In genomic region chr17:869567-870530, GRCh38 we compare ENCODE assay signal across 8 cellular contexts.
A peak's percentile ranks its signal among the peaks of the same experiment; 100 is the strongest.
DNase-seq lines count a peak whose midpoint lies in the region; ATAC-seq and TF ChIP-seq lines count a peak whose summit lies in the region.

No MANE protein-coding gene starts in this region.

- DNase-seq in GM04504 (ENCODE audit: low read depth) (peak; percentile 83), astrocyte of the hippocampus (ENCODE audit: low read depth, low spot score) (peak; percentile 63), hepatocyte (ENCODE audit: low spot score) (peak; percentile 68), smooth muscle cell (lab: John Stamatoyannopoulos, UW; ENCODE audit: unreplicated experiment) (no peak), DMS79 (lab: John Stamatoyannopoulos, UW) (no peak), UCSD-AML1 (lab: John Stamatoyannopoulos, UW; ENCODE audit: unreplicated experiment) (no peak)

- peaks cover 4% of the 10 kb centered on the region for H3K4me1 ChIP-seq in hepatocyte (ENCODE audit: insufficient read depth)
- H3K4me1 ChIP-seq in smooth muscle cell (ENCODE audit: low read depth): peaks cover 6% of the 10 kb centered on the region

- H4K20me1 ChIP-seq in hepatocyte (ENCODE audit: insufficient read depth, poor library complexity, severe bottlenecking) (peaks cover 3% of the 10 kb centered on the region), smooth muscle cell (ENCODE audit: low read depth) (peaks cover 92% of the 10 kb centered on the region)

- peaks cover 21% of the 10 kb centered on the region for H3F3A ChIP-seq in smooth muscle cell (ENCODE audit: low read depth)

- H2AFZ ChIP-seq in hepatocyte (no peak overlapping the region), smooth muscle cell (ENCODE audit: low read depth) (no peak overlapping the region)

- H3K27me3 ChIP-seq in hepatocyte (no peaks in the 10 kb centered on the region), smooth muscle cell (ENCODE audit: low read depth) (no peaks in the 10 kb centered on the region)

- H3K79me2 ChIP-seq in hepatocyte (peaks cover 73% of the 10 kb centered on the region), smooth muscle cell (ENCODE audit: low read depth) (peaks cover 82% of the 10 kb centered on the region)

- peak overlapping the region; percentile 85 for H3K27ac ChIP-seq in hepatocyte
- peak overlapping the region; percentile 92 for H3K27ac ChIP-seq in smooth muscle cell (ENCODE audit: low read depth)

- no peak for ATAC-seq in GM18868 (IDR thresholded peaks at IDR 0.05; ENCODE audit: unreplicated experiment)
- no peak for ATAC-seq in HG03521 (IDR thresholded peaks at IDR 0.05; ENCODE audit: unreplicated experiment)

- no peaks in the 10 kb centered on the region for H3K9me2 ChIP-seq in hepatocyte (replicated peaks; ENCODE audit: insufficient read depth)

- no peaks in the 10 kb centered on the region for H3K36me3 ChIP-seq in hepatocyte (replicated peaks; ENCODE audit: insufficient read depth, low read depth)
- no peaks in the 10 kb centered on the region for H3K36me3 ChIP-seq in smooth muscle cell (ENCODE audit: low read depth)

- H3K9me3 ChIP-seq in hepatocyte (ENCODE audit: low read depth) (no peaks in the 10 kb centered on the region), smooth muscle cell (replicated peaks; ENCODE audit: low read depth) (no peaks in the 10 kb centered on the region)

- WGBS in hepatocyte (ENCODE audit: low lambda C conversion rate, missing lambda C conversion rate): 60% methylated on average over 30 of the region's 30 CpGs
- WGBS in smooth muscle cell (ENCODE audit: low lambda C conversion rate): 32% methylated on average over 30 of the region's 30 CpGs

- peak overlapping the region; percentile 41 for H3K9ac ChIP-seq in smooth muscle cell (ENCODE audit: low read depth)

- H3K4me3 ChIP-seq in hepatocyte (no peak overlapping the region), smooth muscle cell (peak overlapping the region; percentile 14)

- H3K4me2 ChIP-seq in hepatocyte (peak overlapping the region; percentile 62), smooth muscle cell (peak overlapping the region; percentile 75)

- TF ChIP-seq CTCF in hepatocyte (IDR thresholded peaks at IDR 0.05; ENCODE audit: poor library complexity) (no peak), smooth muscle cell (IDR thresholded peaks at IDR 0.05; ENCODE audit: borderline replicate concordance, insufficient read depth, poor library complexity, severe bottlenecking) (no peak)

Comparison
In these comparisons a context has a peak if more than half of its experiments do, and no peak if none do; other contexts are left out.
1. DNase-seq: peak in GM04504 (single experiment), astrocyte of the hippocampus (single experiment) and hepatocyte (single experiment); none in smooth muscle cell (single experiment), DMS79 (single experiment) and UCSD-AML1 (single experiment).